Comparison of ENCODE assay signal across 1 cellular context in genomic region chr2:36659872-36660312, GRCh38.
TF ChIP-seq lines count a peak whose summit lies in the region.

No MANE protein-coding gene starts in this region.

TF ChIP-seq in HepG2, 621 proteins besides CTCF, POLR2A, EP300 and RAD21 (continued from another document and continues in another):
- TF ChIP-seq CBX5 (CRISPR knock-in tag; IDR thresholded peaks at IDR 0.05; ENCODE audit: borderline replicate concordance) (0 out of 2 replicates have a peak, but pooled peaks have one; percentile 42), RXRA (CRISPR knock-in tag; IDR thresholded peaks at IDR 0.05) (peak; percentile 81; the same call in 1 of the 2 replicates), ZSCAN5A (CRISPR knock-in tag; IDR thresholded peaks at IDR 0.05; ENCODE audit: borderline replicate concordance) (no peak), ZNF468 (CRISPR knock-in tag; IDR thresholded peaks at IDR 0.05) (no peak), ZNF780A (CRISPR knock-in tag; IDR thresholded peaks at IDR 0.05) (no peak), SRY (CRISPR knock-in tag; IDR thresholded peaks at IDR 0.05) (no peak), THAP9 (CRISPR knock-in tag; IDR thresholded peaks at IDR 0.05; ENCODE audit: borderline replicate concordance) (no peak), ZNF614 (CRISPR knock-in tag; IDR thresholded peaks at IDR 0.05; ENCODE audit: borderline replicate concordance) (peak; percentile 72; the same call in 1 of the 2 replicates), ZFP1 (CRISPR knock-in tag; IDR thresholded peaks at IDR 0.05) (no peak; the same call in 1 of the 2 replicates), ZNF12 (CRISPR knock-in tag; IDR thresholded peaks at IDR 0.05) (peak; percentile 42; the same call in 1 of the 2 replicates), ZBTB1 (CRISPR knock-in tag; IDR thresholded peaks at IDR 0.05; ENCODE audit: borderline replicate concordance) (no peak), ZNF335 (CRISPR knock-in tag; IDR thresholded peaks at IDR 0.05) (no peak), ZNF230 (CRISPR knock-in tag; IDR thresholded peaks at IDR 0.05) (no peak), PRPF4 (IDR thresholded peaks at IDR 0.05; ENCODE audit: low read depth, low read length, poor library complexity, severe bottlenecking) (no peak), MZF1 (CRISPR knock-in tag; IDR thresholded peaks at IDR 0.05; ENCODE audit: borderline replicate concordance) (no peak), HMG20A (CRISPR knock-in tag; IDR thresholded peaks at IDR 0.05; ENCODE audit: borderline replicate concordance) (peak; percentile 99; the same call in 1 of the 2 replicates), ZBTB33 (CRISPR knock-in tag; IDR thresholded peaks at IDR 0.05) (peak; percentile 31; the same call in 1 of the 2 replicates), NR2F1 (CRISPR knock-in tag; IDR thresholded peaks at IDR 0.05) (peak; percentile 84 to 90), ZNF788 (CRISPR knock-in tag; IDR thresholded peaks at IDR 0.05; ENCODE audit: borderline replicate concordance) (no peak), MAFF (IDR thresholded peaks at IDR 0.05; ENCODE audit: low read depth, low read length) (peak; percentile 72), RARA (CRISPR knock-in tag; IDR thresholded peaks at IDR 0.05) (peak; percentile 94), RNF219 (CRISPR knock-in tag; IDR thresholded peaks at IDR 0.05) (no peak), REL (CRISPR knock-in tag; conservative IDR thresholded peaks at IDR 0.05) (no peak), GABPA (IDR thresholded peaks at IDR 0.05; ENCODE audit: low read depth, low read length) (no peak), GABPA (CRISPR knock-in tag; IDR thresholded peaks at IDR 0.05; ENCODE audit: low read depth) (no peak), ZNF225 (CRISPR knock-in tag; IDR thresholded peaks at IDR 0.05) (no peak), SOX13 (IDR thresholded peaks at IDR 0.05) (no peak), SOX13 (CRISPR knock-in tag; conservative IDR thresholded peaks at IDR 0.05 in 1 of 2, IDR thresholded peaks at IDR 0.05 in 1 of 2) (peak in 1 of 2 experiments; percentile 89; a peak in 2 of 4 replicates), NFYC (CRISPR knock-in tag; IDR thresholded peaks at IDR 0.05) (no peak), CEBPB (IDR thresholded peaks at IDR 0.05; ENCODE audit: borderline replicate concordance, low read depth, low read length) (peak; percentile 59; the same call in 1 of the 2 replicates), FOXK2 (IDR thresholded peaks at IDR 0.05) (peak; percentile 66), SOX6 (IDR thresholded peaks at IDR 0.05) (no peak), SOX6 (CRISPR knock-in tag; IDR thresholded peaks at IDR 0.05) (peak; percentile 89), MEIS2 (CRISPR knock-in tag; IDR thresholded peaks at IDR 0.05) (peak; percentile 93; the same call in 1 of the 2 replicates), ZNF121 (CRISPR knock-in tag; IDR thresholded peaks at IDR 0.05) (no peak), THAP11 (CRISPR knock-in tag; IDR thresholded peaks at IDR 0.05) (peak; percentile 66; the same call in 1 of the 2 replicates), JDP2 (CRISPR knock-in tag; IDR thresholded peaks at IDR 0.05; ENCODE audit: borderline replicate concordance) (no peak), AGO2 (optimal IDR thresholded peaks at IDR 0.05; ENCODE audit: low read depth, low read length) (no peak), TBL1XR1 (IDR thresholded peaks at IDR 0.05; ENCODE audit: borderline replicate concordance, low read length, partially characterized antibody) (peak; percentile 33), ZNF343 (CRISPR knock-in tag; IDR thresholded peaks at IDR 0.05) (no peak), ZNF20 (CRISPR knock-in tag; IDR thresholded peaks at IDR 0.05) (no peak), NPAS2 (CRISPR knock-in tag; IDR thresholded peaks at IDR 0.05; ENCODE audit: borderline replicate concordance) (no peak), IKZF4 (CRISPR knock-in tag; IDR thresholded peaks at IDR 0.05; ENCODE audit: borderline replicate concordance, low read depth, not compliant biosample characterization) (no peak), DNMT3B (CRISPR knock-in tag; conservative IDR thresholded peaks at IDR 0.05) (peak; percentile 83; the same call in 1 of the 2 replicates), HOMEZ (CRISPR knock-in tag; IDR thresholded peaks at IDR 0.05; ENCODE audit: low read depth) (peak; percentile 99)
- TF ChIP-seq, protein P1, sequence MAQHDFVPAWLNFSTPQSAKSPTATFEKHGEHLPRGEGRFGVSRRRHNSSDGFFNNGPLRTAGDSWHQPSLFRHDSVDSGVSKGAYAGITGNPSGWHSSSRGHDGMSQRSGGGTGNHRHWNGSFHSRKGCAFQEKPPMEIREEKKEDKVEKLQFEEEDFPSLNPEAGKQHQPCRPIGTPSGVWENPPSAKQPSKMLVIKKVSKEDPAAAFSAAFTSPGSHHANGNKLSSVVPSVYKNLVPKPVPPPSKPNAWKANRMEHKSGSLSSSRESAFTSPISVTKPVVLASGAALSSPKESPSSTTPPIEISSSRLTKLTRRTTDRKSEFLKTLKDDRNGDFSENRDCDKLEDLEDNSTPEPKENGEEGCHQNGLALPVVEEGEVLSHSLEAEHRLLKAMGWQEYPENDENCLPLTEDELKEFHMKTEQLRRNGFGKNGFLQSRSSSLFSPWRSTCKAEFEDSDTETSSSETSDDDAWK (CRISPR knock-in tag; IDR thresholded peaks at IDR 0.05), result no peak
- TF ChIP-seq, protein P2, sequence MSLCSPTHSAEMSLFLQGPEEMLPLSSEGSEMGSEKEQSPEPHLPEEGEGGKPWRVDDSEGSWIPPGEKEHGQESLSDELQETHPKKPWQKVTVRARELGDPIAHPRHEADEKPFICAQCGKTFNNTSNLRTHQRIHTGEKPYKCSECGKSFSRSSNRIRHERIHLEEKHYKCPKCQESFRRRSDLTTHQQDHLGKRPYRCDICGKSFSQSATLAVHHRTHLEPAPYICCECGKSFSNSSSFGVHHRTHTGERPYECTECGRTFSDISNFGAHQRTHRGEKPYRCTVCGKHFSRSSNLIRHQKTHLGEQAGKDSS (CRISPR knock-in tag; IDR thresholded peaks at IDR 0.05; ENCODE audit: borderline replicate concordance, low read depth), result no peak; the same call in 1 of the 2 replicates
- TF ChIP-seq, protein P3, sequence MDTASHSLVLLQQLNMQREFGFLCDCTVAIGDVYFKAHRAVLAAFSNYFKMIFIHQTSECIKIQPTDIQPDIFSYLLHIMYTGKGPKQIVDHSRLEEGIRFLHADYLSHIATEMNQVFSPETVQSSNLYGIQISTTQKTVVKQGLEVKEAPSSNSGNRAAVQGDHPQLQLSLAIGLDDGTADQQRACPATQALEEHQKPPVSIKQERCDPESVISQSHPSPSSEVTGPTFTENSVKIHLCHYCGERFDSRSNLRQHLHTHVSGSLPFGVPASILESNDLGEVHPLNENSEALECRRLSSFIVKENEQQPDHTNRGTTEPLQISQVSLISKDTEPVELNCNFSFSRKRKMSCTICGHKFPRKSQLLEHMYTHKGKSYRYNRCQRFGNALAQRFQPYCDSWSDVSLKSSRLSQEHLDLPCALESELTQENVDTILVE (CRISPR knock-in tag; IDR thresholded peaks at IDR 0.05), result no peak
- TF ChIP-seq, protein P4, sequence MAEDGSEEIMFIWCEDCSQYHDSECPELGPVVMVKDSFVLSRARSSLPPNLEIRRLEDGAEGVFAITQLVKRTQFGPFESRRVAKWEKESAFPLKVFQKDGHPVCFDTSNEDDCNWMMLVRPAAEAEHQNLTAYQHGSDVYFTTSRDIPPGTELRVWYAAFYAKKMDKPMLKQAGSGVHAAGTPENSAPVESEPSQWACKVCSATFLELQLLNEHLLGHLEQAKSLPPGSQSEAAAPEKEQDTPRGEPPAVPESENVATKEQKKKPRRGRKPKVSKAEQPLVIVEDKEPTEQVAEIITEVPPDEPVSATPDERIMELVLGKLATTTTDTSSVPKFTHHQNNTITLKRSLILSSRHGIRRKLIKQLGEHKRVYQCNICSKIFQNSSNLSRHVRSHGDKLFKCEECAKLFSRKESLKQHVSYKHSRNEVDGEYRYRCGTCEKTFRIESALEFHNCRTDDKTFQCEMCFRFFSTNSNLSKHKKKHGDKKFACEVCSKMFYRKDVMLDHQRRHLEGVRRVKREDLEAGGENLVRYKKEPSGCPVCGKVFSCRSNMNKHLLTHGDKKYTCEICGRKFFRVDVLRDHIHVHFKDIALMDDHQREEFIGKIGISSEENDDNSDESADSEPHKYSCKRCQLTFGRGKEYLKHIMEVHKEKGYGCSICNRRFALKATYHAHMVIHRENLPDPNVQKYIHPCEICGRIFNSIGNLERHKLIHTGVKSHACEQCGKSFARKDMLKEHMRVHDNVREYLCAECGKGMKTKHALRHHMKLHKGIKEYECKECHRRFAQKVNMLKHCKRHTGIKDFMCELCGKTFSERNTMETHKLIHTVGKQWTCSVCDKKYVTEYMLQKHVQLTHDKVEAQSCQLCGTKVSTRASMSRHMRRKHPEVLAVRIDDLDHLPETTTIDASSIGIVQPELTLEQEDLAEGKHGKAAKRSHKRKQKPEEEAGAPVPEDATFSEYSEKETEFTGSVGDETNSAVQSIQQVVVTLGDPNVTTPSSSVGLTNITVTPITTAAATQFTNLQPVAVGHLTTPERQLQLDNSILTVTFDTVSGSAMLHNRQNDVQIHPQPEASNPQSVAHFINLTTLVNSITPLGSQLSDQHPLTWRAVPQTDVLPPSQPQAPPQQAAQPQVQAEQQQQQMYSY (CRISPR knock-in tag; IDR thresholded peaks at IDR 0.05), result no peak
- TF ChIP-seq, protein P5, sequence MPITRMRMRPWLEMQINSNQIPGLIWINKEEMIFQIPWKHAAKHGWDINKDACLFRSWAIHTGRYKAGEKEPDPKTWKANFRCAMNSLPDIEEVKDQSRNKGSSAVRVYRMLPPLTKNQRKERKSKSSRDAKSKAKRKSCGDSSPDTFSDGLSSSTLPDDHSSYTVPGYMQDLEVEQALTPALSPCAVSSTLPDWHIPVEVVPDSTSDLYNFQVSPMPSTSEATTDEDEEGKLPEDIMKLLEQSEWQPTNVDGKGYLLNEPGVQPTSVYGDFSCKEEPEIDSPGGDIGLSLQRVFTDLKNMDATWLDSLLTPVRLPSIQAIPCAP (CRISPR knock-in tag; IDR thresholded peaks at IDR 0.05; ENCODE audit: low read depth), result no peak
